In genomic region chr4:122826596-122827257, GRCh38 we compare ENCODE assay signal across 8 cellular contexts. TPM values are rescaled to one million over a fixed set of nuclear protein-coding genes. Genes with fewer than 3 reads are reported as not detected.
A peak's percentile ranks its signal among the peaks of the same experiment; 100 is the strongest.
DNase-seq lines count a peak whose midpoint lies in the region; ATAC-seq and TF ChIP-seq lines count a peak whose summit lies in the region.

FGF2 (plus strand) TSS chr4:122826831; CDS start chr4:122827175, 344 bp downstream.

- H3K9me3 ChIP-seq in NT2/D1 (ENCODE audit: insufficient read depth, low read length): no peaks in the 10 kb centered on the region

- no peaks in the 10 kb centered on the region for H3K9me3 Mint-ChIP-seq in progenitor cell of endocrine pancreas (ENCODE audit: low read depth)

- peak within 1 kb of the TSS; percentile 98 for H3K9ac ChIP-seq in NT2/D1 (ENCODE audit: insufficient read length, low read depth)

- H3K4me3 ChIP-seq in NT2/D1 (ENCODE audit: insufficient read length, low read depth): peak within 1 kb of the TSS; percentile 75
- H3K4me3 ChIP-seq in astrocyte of the cerebellum (ENCODE audit: low read depth, low read length): peak within 1 kb of the TSS; percentile 78

- DNase-seq in activated CD8-positive, alpha-beta memory T cell treated with anti-CD3 and anti-CD28 coated beads for 24 hours: peak; percentile 64
- DNase-seq in activated CD8-positive, alpha-beta memory T cell treated with anti-CD3 and anti-CD28 coated beads, Interleukin-2, amount 50 U/mL, for 4 hours: no peak
- DNase-seq in NT2/D1 (ENCODE audit: low read depth, low spot score) (peak; percentile 23), astrocyte of the cerebellum (ENCODE audit: low read depth) (no peak), hepatic stellate cell (ENCODE audit: low spot score) (peak; percentile 60), progenitor cell of endocrine pancreas (ENCODE audit: low spot score, unreplicated experiment) (peak; percentile 32)

- peak within 1 kb of the TSS; percentile 67 for H3K27ac Mint-ChIP-seq in progenitor cell of endocrine pancreas

- in situ Hi-C loops in astrocyte of the cerebellum (cut with HindIII; ENCODE audit: low sequenced_read_pairs): no loop called here

- peak; percentile 9 for ATAC-seq in HG02610 (IDR thresholded peaks at IDR 0.05; ENCODE audit: unreplicated experiment)
- ATAC-seq in HG03469 (IDR thresholded peaks at IDR 0.05; ENCODE audit: unreplicated experiment): no peak

- no peak for TF ChIP-seq CTCF in astrocyte of the cerebellum (IDR thresholded peaks at IDR 0.05; ENCODE audit: low read depth, low read length, missing control alignments)
- no peak for TF ChIP-seq CTCF in progenitor cell of endocrine pancreas (IDR thresholded peaks at IDR 0.05; ENCODE audit: unreplicated experiment)

- H3K36me3 ChIP-seq in NT2/D1 (ENCODE audit: insufficient read depth, insufficient read length, low read length): peaks cover 16% of the 10 kb centered on the region

- H3K27me3 ChIP-seq in NT2/D1 (ENCODE audit: insufficient read depth, insufficient read length): no peaks in the 10 kb centered on the region

- H3K27me3 Mint-ChIP-seq in progenitor cell of endocrine pancreas: peaks cover 63% of the 10 kb centered on the region

- peak within 1 kb of the TSS; percentile 84 for H3K4me3 Mint-ChIP-seq in progenitor cell of endocrine pancreas (ENCODE audit: low read depth)

- H3K4me1 ChIP-seq in NT2/D1 (ENCODE audit: insufficient read depth, insufficient read length): no peaks in the 10 kb centered on the region

- H3K4me1 Mint-ChIP-seq in progenitor cell of endocrine pancreas (ENCODE audit: low read depth): peaks cover 2% of the 10 kb centered on the region

- no peaks in the 10 kb centered on the region for H3K36me3 Mint-ChIP-seq in progenitor cell of endocrine pancreas (ENCODE audit: insufficient read depth)

RNA-seq across cellular contexts. Expression of gene FGF2, which starts in this region (rescaled TPM):
- 2.7 and 2.9 TPM in 2 replicates for total RNA-seq in progenitor cell of endocrine pancreas

Comparison
In these comparisons a context has a peak if more than half of its experiments do, and no peak if none do; other contexts are left out.
1. DNase-seq: peak in activated CD8-positive, alpha-beta memory T cell treated with anti-CD3 and anti-CD28 coated beads for 24 hours (single experiment), NT2/D1 (single experiment), hepatic stellate cell (single experiment) and progenitor cell of endocrine pancreas (single experiment); none in activated CD8-positive, alpha-beta memory T cell treated with anti-CD3 and anti-CD28 coated beads, Interleukin-2, amount 50 U/mL, for 4 hours (single experiment) and astrocyte of the cerebellum (single experiment).